18 cellular contexts compared by ENCODE assay signal in the genomic region with DNA sequence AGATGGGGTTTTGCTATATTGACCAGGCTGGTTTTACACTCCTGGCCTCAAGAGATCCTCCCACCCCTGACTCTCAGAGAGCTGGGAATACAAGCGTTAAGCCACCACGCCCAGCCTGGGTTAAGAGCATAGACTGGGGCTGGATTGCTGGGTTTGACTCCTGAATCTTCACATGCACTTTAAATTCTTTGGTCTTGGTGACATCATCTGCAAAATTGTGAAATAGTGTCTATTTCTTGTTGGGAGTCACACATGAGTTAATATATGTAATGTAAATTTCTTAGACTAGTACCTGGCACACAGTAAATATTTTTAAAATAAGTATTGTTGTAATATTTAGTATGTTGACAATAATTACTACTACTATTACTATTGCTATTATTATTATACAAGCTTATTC.
"Had no signal": no experiment of that assay in that cellular context is flagged by ENCODE, and none has a peak within 500 bp of the region (broad histone marks: within the 10 kb centered on the region; RNA-seq: fewer than 3 reads in every experiment).

No MANE protein-coding gene starts in this region.

- H3K4me1 ChIP-seq: ascending aorta, colonic mucosa, vagina had no signal

- DNase-seq: activated CD4-positive, alpha-beta T cell treated with anti-CD3 and anti-CD28 coated beads, Interleukin-2, amount 10 ng/mL, durations not matched to agents 24 days and 14 days; activated CD8-positive, alpha-beta T cell treated with anti-CD3 and anti-CD28 coated beads for 36 hours; activated naive CD4-positive, alpha-beta T cell treated with anti-CD3 and anti-CD28 coated beads, Interleukin-2, amount 10 ng/mL, durations not matched to agents 7 days and 5 days; activated naive CD8-positive, alpha-beta T cell treated with anti-CD3 and anti-CD28 coated beads, Interleukin-2, amount 50 U/mL, for 24 hours; activated T-cell treated with anti-CD3 and anti-CD28 coated beads, Interleukin-2, amount 50 U/mL, for 1 hour; colonic mucosa; erythroblast; left cardiac atrium; natural killer cell; pancreas; sigmoid colon; stimulated activated CD4-positive, alpha-beta T cell treated with anti-CD3 and anti-CD28 coated beads, Interleukin-4, amount 100 ng/mL, for 24 hours; stomach; T1000; trophoblast cell had no signal

- ATAC-seq: activated CD8-positive, alpha-beta T cell treated with anti-CD3 and anti-CD28 coated beads for 36 hours; activated naive CD8-positive, alpha-beta T cell treated with anti-CD3 and anti-CD28 coated beads, Interleukin-2, amount 50 U/mL, for 24 hours; left cardiac atrium; natural killer cell; pancreas; stimulated activated effector memory CD8-positive, alpha-beta T cell treated with anti-CD3 and anti-CD28 coated beads, Interleukin-12 subunit alpha, Interleukin-12 subunit beta, amount 100 ng/mL, for 72 hours had no signal

- H3K27me3 ChIP-seq: ascending aorta, colonic mucosa, pancreas, sigmoid colon, stomach, vagina had no signal

- H3K27ac ChIP-seq: ascending aorta, colonic mucosa, pancreas, sigmoid colon, stomach, vagina had no signal

- H3K4me3 ChIP-seq: ascending aorta, colonic mucosa, pancreas, sigmoid colon, stomach, vagina had no signal

- H3K9me3 ChIP-seq: ascending aorta, colonic mucosa, pancreas, sigmoid colon, stomach, vagina had no signal

- FAIRE-seq: pancreas had no signal

- H3K36me3 ChIP-seq: ascending aorta, colonic mucosa, pancreas, sigmoid colon, stomach, vagina had no signal
